ENCODE assay signal across 19 cellular contexts in genomic region chr15:26050271-26050670, GRCh38.
"Had no signal": no experiment of that assay in that cellular context is flagged by ENCODE, and none has a peak within 500 bp of the region (broad histone marks: within the 10 kb centered on the region; RNA-seq: fewer than 3 reads in every experiment).

No MANE protein-coding gene starts in this region.

- H3K27ac ChIP-seq: dorsolateral prefrontal cortex, epithelial cell of prostate, esophagus squamous epithelium, gastroesophageal sphincter, psoas muscle, spleen, tibial nerve had no signal

- H3K4me1 ChIP-seq: esophagus squamous epithelium, gastroesophageal sphincter, psoas muscle, spleen had no signal

- DNase-seq: cortex of kidney; dorsolateral prefrontal cortex; effector memory CD4-positive, alpha-beta T cell; esophagus squamous epithelium; foreskin fibroblast; glutamatergic neuron; immature natural killer cell; left ventricle myocardium superior; mesenchymal stem cell; midbrain; psoas muscle; spleen; stimulated activated CD4-positive, alpha-beta T cell treated with anti-CD3 and anti-CD28 coated beads, Interleukin-15, amount 100 ng/mL, for 24 hours; stimulated activated CD4-positive, alpha-beta T cell treated with anti-CD3 and anti-CD28 coated beads, Interleukin-1b, Interleukin-23, amount 100 ng/mL, for 48 hours; stimulated activated CD4-positive, alpha-beta T cell treated with anti-CD3 and anti-CD28 coated beads, Interleukin-4, amount 100 ng/mL, for 24 hours had no signal

- H3K36me3 ChIP-seq: esophagus squamous epithelium, gastroesophageal sphincter, spleen, tibial nerve had no signal

- H3K27me3 ChIP-seq: dorsolateral prefrontal cortex, esophagus squamous epithelium, tibial nerve had no signal

- H3K9me3 ChIP-seq: esophagus squamous epithelium, gastroesophageal sphincter, psoas muscle, spleen, tibial nerve had no signal

- H3K4me3 ChIP-seq: dorsolateral prefrontal cortex, esophagus squamous epithelium, gastroesophageal sphincter, lung, psoas muscle, spleen, tibial nerve had no signal
